ENCODE assay signal across 8 cellular contexts in the genomic region with DNA sequence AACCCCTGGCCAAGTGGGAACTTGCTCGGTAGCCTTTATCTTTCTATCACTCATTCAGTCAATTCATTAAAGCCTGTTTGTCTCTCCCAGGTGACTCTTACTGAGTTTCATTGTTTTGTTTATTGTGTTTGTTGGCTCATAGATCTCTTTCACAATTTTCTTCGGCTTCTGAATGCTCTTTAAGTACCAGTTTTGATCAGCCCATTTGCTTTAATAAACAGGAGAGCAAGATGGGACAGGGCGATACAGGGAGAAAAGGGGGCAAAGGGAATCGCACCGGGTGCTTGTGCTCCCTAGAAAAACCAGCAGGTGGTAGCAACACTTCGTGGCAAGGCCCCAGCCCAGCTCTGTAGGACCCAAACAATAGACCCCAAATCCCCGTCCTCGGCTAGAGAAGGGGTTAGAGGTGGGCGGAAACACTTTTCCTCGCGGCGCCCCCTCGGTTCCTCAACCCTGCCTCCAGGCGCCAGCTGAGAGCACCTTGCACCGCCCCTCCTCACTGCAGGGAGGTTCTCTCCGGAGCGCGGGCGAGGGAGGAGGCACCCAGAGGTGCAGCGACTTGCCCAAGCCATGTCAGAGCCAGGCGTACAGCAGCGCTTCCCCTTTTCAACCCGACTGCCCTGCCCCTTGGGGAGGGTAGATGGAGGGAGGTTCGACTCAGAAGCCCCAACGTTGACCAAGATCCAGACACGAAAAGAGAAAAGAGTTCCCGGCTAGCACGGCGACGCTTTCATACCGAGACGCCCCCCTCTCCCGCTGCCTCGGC. TPM values are rescaled to one million over a fixed set of nuclear protein-coding genes. Genes with fewer than 3 reads are reported as not detected.
A peak's percentile ranks its signal among the peaks of the same experiment; 100 is the strongest.
DNase-seq lines count a peak whose midpoint lies in the region; ATAC-seq lines count a peak whose summit lies in the region.

No MANE protein-coding gene starts in this region.

- ATAC-seq in GM18907 (IDR thresholded peaks at IDR 0.05; ENCODE audit: unreplicated experiment) (peak; percentile 89), HG03159 (IDR thresholded peaks at IDR 0.05; ENCODE audit: unreplicated experiment) (peak; percentile 86)

- DNase-seq in Ammon's horn (ENCODE audit: low spot score) (peak; percentile 75), NOMO-1 (lab: John Stamatoyannopoulos, UW; ENCODE audit: unreplicated experiment in 2 of 2) (peak; percentile 53 to 64), epithelial cell of prostate (ENCODE audit: low read depth, low spot score) (peak; percentile 33), mucosa of gallbladder (ENCODE audit: low spot score) (peak; percentile 55)
- DNase-seq in activated CD8-positive, alpha-beta memory T cell treated with anti-CD3 and anti-CD28 coated beads, Interleukin-2, amount 50 U/mL, for 24 hours (ENCODE audit: extremely low read depth): peak; percentile 14
- DNase-seq in stimulated activated CD8-positive, alpha-beta memory T cell treated with anti-CD3 and anti-CD28 coated beads, Interleukin-7, amount 100 ng/mL, for 1 hour (ENCODE audit: low read depth in 2 of 2): peak; percentile 23 to 29

- H3K27ac ChIP-seq in epithelial cell of prostate: no peak overlapping the region

RNA-seq across cellular contexts. Expression of gene EPHB6, which starts 1.0 kb away (rescaled TPM):
- total RNA-seq in mucosa of gallbladder: 16.7 TPM

RNA-seq across cellular contexts. Expression of gene TRPV6, which starts 31.6 kb away (rescaled TPM):
- total RNA-seq in mucosa of gallbladder: 47.3 TPM

Comparison
In these comparisons a context has a peak if more than half of its experiments do, and no peak if none do; other contexts are left out.
1. DNase-seq: peak in every context shown above with its lines; median percentile 75 in Ammon's horn; 58 in NOMO-1; 55 in mucosa of gallbladder; 33 in epithelial cell of prostate; 26 in stimulated activated CD8-positive, alpha-beta memory T cell treated with anti-CD3 and anti-CD28 coated beads, Interleukin-7, amount 100 ng/mL, for 1 hour; 14 in activated CD8-positive, alpha-beta memory T cell treated with anti-CD3 and anti-CD28 coated beads, Interleukin-2, amount 50 U/mL, for 24 hours.